ENCODE assay signal across 10 cellular contexts in genomic region chr12:111434049-111434448, GRCh38. TPM values are rescaled to one million over a fixed set of nuclear protein-coding genes. Genes with fewer than 3 reads are reported as not detected.
A peak's percentile ranks its signal among the peaks of the same experiment; 100 is the strongest.
DNase-seq lines count a peak whose midpoint lies in the region; ATAC-seq and TF ChIP-seq lines count a peak whose summit lies in the region.
"Had no signal": no experiment of that assay in that cellular context is flagged by ENCODE, and none has a peak within 500 bp of the region (broad histone marks: within the 10 kb centered on the region; RNA-seq: fewer than 3 reads in every experiment).

No MANE protein-coding gene starts in this region.

- H3K4me3 ChIP-seq in dorsolateral prefrontal cortex (peak overlapping the region in 14 of 59 donors; percentile 6 to 43 (median 29)), osteoblast (ENCODE audit: insufficient read depth, low read length) (no peak overlapping the region), MG63 (no peak overlapping the region)

- H2AFZ ChIP-seq in osteoblast (ENCODE audit: low read length) = no peak overlapping the region

- no peaks in the 10 kb centered on the region for H3K27me3 ChIP-seq in dorsolateral prefrontal cortex
- no peaks in the 10 kb centered on the region for H3K27me3 ChIP-seq in osteoblast (ENCODE audit: insufficient read depth, low read length)
- H3K27me3 ChIP-seq in MG63 = no peaks in the 10 kb centered on the region

- intact Hi-C loops in CD14-positive monocyte (cut with micrococcal nuclease) = no loop called here
- intact Hi-C loops in dorsolateral prefrontal cortex (cut with DNase I) = no loop called here

- H3K36me3 Mint-ChIP-seq in CD14-positive monocyte = peaks cover 47 to 55% of the 10 kb centered on the region in 2 donors

- H3K9me3 ChIP-seq in KOPT-K1 (ENCODE audit: insufficient read depth, low read length, poor library complexity, severe bottlenecking) (no peaks in the 10 kb centered on the region), osteoblast (ENCODE audit: low read depth, low read length) (no peaks in the 10 kb centered on the region), MG63 (no peaks in the 10 kb centered on the region)

- peaks cover 99% of the 10 kb centered on the region for H3K4me1 Mint-ChIP-seq in CD14-positive monocyte

- peaks cover 0 to 5% (median 2%) of the 10 kb centered on the region in 3 donors for H3K27me3 Mint-ChIP-seq in CD14-positive monocyte (ENCODE audit: low read depth in 3 of 3)

- DNase-seq in CD14-positive monocyte (ENCODE audit: low spot score) (no peak), dorsolateral prefrontal cortex (no peak), osteoblast (ENCODE audit: insufficient read length, low spot score, missing footprints) (no peak), DMS53 (lab: John Stamatoyannopoulos, UW) (no peak), MG63 (no peak)
- DNase-seq: central memory CD4-positive, alpha-beta T cell; NCI-H2107 had no signal

- peak overlapping the region in 6 of 7 donors; percentile 88 to 95 (median 92) for H3K27ac Mint-ChIP-seq in CD14-positive monocyte

- H3K4me2 ChIP-seq in osteoblast (ENCODE audit: insufficient read depth, low read length) = peak overlapping the region; percentile 63

- H3K4me3 Mint-ChIP-seq in CD14-positive monocyte = peak overlapping the region; percentile 66 to 76

- H3K4me1 ChIP-seq in osteoblast (ENCODE audit: insufficient read depth, low read length) = peaks cover 88% of the 10 kb centered on the region

- no peaks in the 10 kb centered on the region for H3K9me3 Mint-ChIP-seq in CD14-positive monocyte

- peaks cover 61% of the 10 kb centered on the region for H4K20me1 ChIP-seq in osteoblast (ENCODE audit: insufficient read depth, low read length)

- H3K27ac ChIP-seq in KOPT-K1 (ENCODE audit: low read depth, low read length, poor library complexity, severe bottlenecking) (peak overlapping the region; percentile 67), dorsolateral prefrontal cortex (peak overlapping the region in 56 of 59 donors; percentile 3 to 86 (median 72)), osteoblast (ENCODE audit: low read depth, low read length) (peak overlapping the region; percentile 81)

- H3K36me3 ChIP-seq in KOPT-K1 (ENCODE audit: insufficient read depth, low read length) (no peaks in the 10 kb centered on the region), osteoblast (ENCODE audit: insufficient read depth, low read length) (peaks cover 7% of the 10 kb centered on the region), MG63 (peaks cover 6% of the 10 kb centered on the region; the same call in 1 of the 2 replicates)

- TF ChIP-seq CTCF in CD14-positive monocyte (IDR thresholded peaks at IDR 0.05) (no peak), dorsolateral prefrontal cortex (IDR thresholded peaks at IDR 0.05 in 54 of 56, conservative IDR thresholded peaks at IDR 0.05 in 2 of 56; ENCODE audit: low read depth in 1 of 56, partially characterized antibody in 56 of 56) (no peak), osteoblast (IDR thresholded peaks at IDR 0.05; ENCODE audit: extremely low read depth, low read depth, low read length) (no peak)

- H3K79me2 ChIP-seq in osteoblast (ENCODE audit: insufficient read depth, low read length) = peaks cover 100% of the 10 kb centered on the region

- ATAC-seq in GM21528 (IDR thresholded peaks at IDR 0.05; ENCODE audit: low FRiP score, unreplicated experiment) (no peak), GM21825 (IDR thresholded peaks at IDR 0.05; ENCODE audit: unreplicated experiment) (no peak)

RNA-seq across cellular contexts. Expression of gene SH2B3, which starts 28.3 kb away (rescaled TPM):
- polyA plus RNA-seq in CD14-positive monocyte = 10 to 100 TPM; 15.2 to 33.5 TPM
- total RNA-seq in dorsolateral prefrontal cortex (10 to 100 TPM in 116 of 120 experiments, 1 to 10 TPM in 4; 8.5 to 28.7 (median 14.8) TPM), osteoblast (32.4 and 51.4 TPM in 2 replicates)
- total RNA-seq in MG63 (2014; rRNA removed; shearing (Covaris generic); ENCODE audit: low replicate concordance) = 12.8 and 15.8 TPM in 2 replicates
